1 cellular context compared by ENCODE assay signal in genomic region chr15:63362196-63362595, GRCh38.
TF ChIP-seq lines count a peak whose summit lies in the region.

No MANE protein-coding gene starts in this region.

TF ChIP-seq in K562, 482 proteins besides CTCF, POLR2A, EP300 and RAD21 (continued from another document and continues in another):
- TF ChIP-seq ARID3A (IDR thresholded peaks at IDR 0.05; ENCODE audit: borderline replicate concordance, low read depth, low read length) = no peak
- TF ChIP-seq, protein P1, sequence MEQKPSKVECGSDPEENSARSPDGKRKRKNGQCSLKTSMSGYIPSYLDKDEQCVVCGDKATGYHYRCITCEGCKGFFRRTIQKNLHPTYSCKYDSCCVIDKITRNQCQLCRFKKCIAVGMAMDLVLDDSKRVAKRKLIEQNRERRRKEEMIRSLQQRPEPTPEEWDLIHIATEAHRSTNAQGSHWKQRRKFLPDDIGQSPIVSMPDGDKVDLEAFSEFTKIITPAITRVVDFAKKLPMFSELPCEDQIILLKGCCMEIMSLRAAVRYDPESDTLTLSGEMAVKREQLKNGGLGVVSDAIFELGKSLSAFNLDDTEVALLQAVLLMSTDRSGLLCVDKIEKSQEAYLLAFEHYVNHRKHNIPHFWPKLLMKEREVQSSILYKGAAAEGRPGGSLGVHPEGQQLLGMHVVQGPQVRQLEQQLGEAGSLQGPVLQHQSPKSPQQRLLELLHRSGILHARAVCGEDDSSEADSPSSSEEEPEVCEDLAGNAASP (IDR thresholded peaks at IDR 0.05) = no peak
- no peak for TF ChIP-seq ZNF76 (CRISPR knock-in tag; IDR thresholded peaks at IDR 0.05; ENCODE audit: borderline replicate concordance)
- no peak for TF ChIP-seq DMBX1 (CRISPR knock-in tag; IDR thresholded peaks at IDR 0.05; ENCODE audit: borderline replicate concordance)
- no peak for TF ChIP-seq EP400 (IDR thresholded peaks at IDR 0.05)
- TF ChIP-seq ATF1 (CRISPR knock-in tag; IDR thresholded peaks at IDR 0.05) = no peak
- peak; percentile 67 for TF ChIP-seq ATF1 (tag; IDR thresholded peaks at IDR 0.05)
- no peak for TF ChIP-seq ZFP30 (CRISPR knock-in tag; IDR thresholded peaks at IDR 0.05; ENCODE audit: borderline replicate concordance)
- TF ChIP-seq E2F6 (IDR thresholded peaks at IDR 0.05; ENCODE audit: borderline replicate concordance in 1 of 2, extremely low read depth in 1 of 2, insufficient read depth in 1 of 2, insufficient read length in 1 of 2, low read depth in 1 of 2, low read length in 1 of 2, poor library complexity in 1 of 2, severe bottlenecking in 1 of 2) = peak in 1 of 2 experiments; percentile 25
- TF ChIP-seq PHF21A (IDR thresholded peaks at IDR 0.05; ENCODE audit: borderline replicate concordance, low read depth) = no peak
- no peak for TF ChIP-seq SMAD3 (CRISPR knock-in tag; conservative IDR thresholded peaks at IDR 0.05)
- no peak for TF ChIP-seq ZNF79 (CRISPR knock-in tag; IDR thresholded peaks at IDR 0.05; ENCODE audit: low read depth)
- peak; percentile 50; the same call in 1 of the 2 replicates for TF ChIP-seq FOXJ2 (tag; IDR thresholded peaks at IDR 0.05)
- TF ChIP-seq NR2C1 (IDR thresholded peaks at IDR 0.05) = no peak
- TF ChIP-seq NR2C1 (tag; IDR thresholded peaks at IDR 0.05) = no peak
- TF ChIP-seq, protein P2, sequence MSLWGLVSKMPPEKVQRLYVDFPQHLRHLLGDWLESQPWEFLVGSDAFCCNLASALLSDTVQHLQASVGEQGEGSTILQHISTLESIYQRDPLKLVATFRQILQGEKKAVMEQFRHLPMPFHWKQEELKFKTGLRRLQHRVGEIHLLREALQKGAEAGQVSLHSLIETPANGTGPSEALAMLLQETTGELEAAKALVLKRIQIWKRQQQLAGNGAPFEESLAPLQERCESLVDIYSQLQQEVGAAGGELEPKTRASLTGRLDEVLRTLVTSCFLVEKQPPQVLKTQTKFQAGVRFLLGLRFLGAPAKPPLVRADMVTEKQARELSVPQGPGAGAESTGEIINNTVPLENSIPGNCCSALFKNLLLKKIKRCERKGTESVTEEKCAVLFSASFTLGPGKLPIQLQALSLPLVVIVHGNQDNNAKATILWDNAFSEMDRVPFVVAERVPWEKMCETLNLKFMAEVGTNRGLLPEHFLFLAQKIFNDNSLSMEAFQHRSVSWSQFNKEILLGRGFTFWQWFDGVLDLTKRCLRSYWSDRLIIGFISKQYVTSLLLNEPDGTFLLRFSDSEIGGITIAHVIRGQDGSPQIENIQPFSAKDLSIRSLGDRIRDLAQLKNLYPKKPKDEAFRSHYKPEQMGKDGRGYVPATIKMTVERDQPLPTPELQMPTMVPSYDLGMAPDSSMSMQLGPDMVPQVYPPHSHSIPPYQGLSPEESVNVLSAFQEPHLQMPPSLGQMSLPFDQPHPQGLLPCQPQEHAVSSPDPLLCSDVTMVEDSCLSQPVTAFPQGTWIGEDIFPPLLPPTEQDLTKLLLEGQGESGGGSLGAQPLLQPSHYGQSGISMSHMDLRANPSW (CRISPR knock-in tag; IDR thresholded peaks at IDR 0.05) = no peak
- TF ChIP-seq ZC3H8 (IDR thresholded peaks at IDR 0.05) = no peak
- TF ChIP-seq KDM4B (IDR thresholded peaks at IDR 0.05; ENCODE audit: borderline replicate concordance in 2 of 2, low read depth in 1 of 2) = no peak
- TF ChIP-seq SMARCA5 (IDR thresholded peaks at IDR 0.05) = no peak
- TF ChIP-seq SMAD2 (IDR thresholded peaks at IDR 0.05; ENCODE audit: low read depth, low read length) = no peak
- TF ChIP-seq CREB1 (IDR thresholded peaks at IDR 0.05) = no peak
- TF ChIP-seq CREB1 (CRISPR knock-in tag; IDR thresholded peaks at IDR 0.05) = 0 out of 2 replicates have a peak, but pooled peaks have one; percentile 47
- TF ChIP-seq, protein P3, sequence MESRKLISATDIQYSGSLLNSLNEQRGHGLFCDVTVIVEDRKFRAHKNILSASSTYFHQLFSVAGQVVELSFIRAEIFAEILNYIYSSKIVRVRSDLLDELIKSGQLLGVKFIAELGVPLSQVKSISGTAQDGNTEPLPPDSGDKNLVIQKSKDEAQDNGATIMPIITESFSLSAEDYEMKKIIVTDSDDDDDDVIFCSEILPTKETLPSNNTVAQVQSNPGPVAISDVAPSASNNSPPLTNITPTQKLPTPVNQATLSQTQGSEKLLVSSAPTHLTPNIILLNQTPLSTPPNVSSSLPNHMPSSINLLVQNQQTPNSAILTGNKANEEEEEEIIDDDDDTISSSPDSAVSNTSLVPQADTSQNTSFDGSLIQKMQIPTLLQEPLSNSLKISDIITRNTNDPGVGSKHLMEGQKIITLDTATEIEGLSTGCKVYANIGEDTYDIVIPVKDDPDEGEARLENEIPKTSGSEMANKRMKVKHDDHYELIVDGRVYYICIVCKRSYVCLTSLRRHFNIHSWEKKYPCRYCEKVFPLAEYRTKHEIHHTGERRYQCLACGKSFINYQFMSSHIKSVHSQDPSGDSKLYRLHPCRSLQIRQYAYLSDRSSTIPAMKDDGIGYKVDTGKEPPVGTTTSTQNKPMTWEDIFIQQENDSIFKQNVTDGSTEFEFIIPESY (CRISPR knock-in tag; IDR thresholded peaks at IDR 0.05) = no peak
- TF ChIP-seq UBTF (IDR thresholded peaks at IDR 0.05; ENCODE audit: borderline replicate concordance in 1 of 2, low read depth in 2 of 2, low read length in 2 of 2) = peak; percentile 43 to 75; a peak in 2 of 4 replicates
- TF ChIP-seq HEY1 (CRISPR knock-in tag; IDR thresholded peaks at IDR 0.05; ENCODE audit: borderline replicate concordance) = no peak
- no peak for TF ChIP-seq ADNP (tag; IDR thresholded peaks at IDR 0.05)
- TF ChIP-seq ZBTB17 (CRISPR knock-in tag; IDR thresholded peaks at IDR 0.05) = no peak
- TF ChIP-seq, protein P4, sequence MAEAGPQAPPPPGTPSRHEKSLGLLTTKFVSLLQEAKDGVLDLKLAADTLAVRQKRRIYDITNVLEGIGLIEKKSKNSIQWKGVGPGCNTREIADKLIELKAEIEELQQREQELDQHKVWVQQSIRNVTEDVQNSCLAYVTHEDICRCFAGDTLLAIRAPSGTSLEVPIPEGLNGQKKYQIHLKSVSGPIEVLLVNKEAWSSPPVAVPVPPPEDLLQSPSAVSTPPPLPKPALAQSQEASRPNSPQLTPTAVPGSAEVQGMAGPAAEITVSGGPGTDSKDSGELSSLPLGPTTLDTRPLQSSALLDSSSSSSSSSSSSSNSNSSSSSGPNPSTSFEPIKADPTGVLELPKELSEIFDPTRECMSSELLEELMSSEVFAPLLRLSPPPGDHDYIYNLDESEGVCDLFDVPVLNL (CRISPR knock-in tag; IDR thresholded peaks at IDR 0.05; ENCODE audit: low read depth) = no peak
- TF ChIP-seq SOX6 (IDR thresholded peaks at IDR 0.05) = 0 out of 2 replicates have a peak, but pooled peaks have one; percentile 47
- 0 out of 2 replicates have a peak, but pooled peaks have one; percentile 18 for TF ChIP-seq ZNF197 (CRISPR knock-in tag; IDR thresholded peaks at IDR 0.05; ENCODE audit: low read depth)
- TF ChIP-seq NCOR1 (IDR thresholded peaks at IDR 0.05) = no peak
- no peak for TF ChIP-seq ZNF232 (CRISPR knock-in tag; IDR thresholded peaks at IDR 0.05)
- TF ChIP-seq ZFP91 (CRISPR knock-in tag; IDR thresholded peaks at IDR 0.05) = no peak
- TF ChIP-seq JUND (IDR thresholded peaks at IDR 0.05; ENCODE audit: borderline replicate concordance, low read depth, low read length) = peak; percentile 61; the same call in 1 of the 2 replicates
- TF ChIP-seq JUND (tag; IDR thresholded peaks at IDR 0.05; ENCODE audit: borderline replicate concordance, low read depth, low read length) = peak; percentile 42; the same call in 1 of the 3 replicates
- TF ChIP-seq RNF2 (IDR thresholded peaks at IDR 0.05) = no peak
- no peak for TF ChIP-seq ZNF280B (CRISPR knock-in tag; IDR thresholded peaks at IDR 0.05)
- TF ChIP-seq HNRNPK (IDR thresholded peaks at IDR 0.05; ENCODE audit: low read depth, low read length, poor library complexity, severe bottlenecking) = no peak
- TF ChIP-seq CREB3L1 (IDR thresholded peaks at IDR 0.05; ENCODE audit: borderline replicate concordance, low read depth) = no peak; the same call in 1 of the 2 replicates
- TF ChIP-seq VEZF1 (CRISPR knock-in tag; IDR thresholded peaks at IDR 0.05) = peak; percentile 31; the same call in 1 of the 2 replicates
- no peak for TF ChIP-seq RB1 (IDR thresholded peaks at IDR 0.05; ENCODE audit: low read depth)
- TF ChIP-seq NFXL1 (CRISPR knock-in tag; IDR thresholded peaks at IDR 0.05) = no peak
